Comparison of ENCODE assay signal across 13 cellular contexts in the genomic region with DNA sequence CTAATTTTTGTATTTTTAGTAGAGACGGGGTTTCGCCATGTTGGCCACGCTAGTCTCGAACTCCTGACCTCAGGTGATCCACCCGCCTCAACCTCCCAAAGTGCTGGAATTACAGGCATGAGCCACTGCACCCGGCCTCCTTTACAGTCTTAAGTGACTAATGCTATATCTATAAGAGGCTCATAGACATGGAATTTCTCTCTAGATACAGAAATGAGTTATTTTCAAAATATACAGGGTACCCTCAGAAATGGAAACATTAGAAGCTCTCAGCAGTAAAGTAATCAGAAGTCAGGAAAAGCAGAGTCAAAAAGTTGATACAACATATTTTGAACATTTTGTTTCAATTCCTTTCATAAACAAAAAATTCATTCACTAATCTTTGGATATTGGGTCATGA. TPM values are rescaled to one million over a fixed set of nuclear protein-coding genes. Genes with fewer than 3 reads are reported as not detected.
A peak's percentile ranks its signal among the peaks of the same experiment; 100 is the strongest.
DNase-seq lines count a peak whose midpoint lies in the region; ATAC-seq and TF ChIP-seq lines count a peak whose summit lies in the region.
"Not testable (repeated sequence)": the region's sequence is repeated elsewhere in the genome, so short reads cannot be mapped to it uniquely, and the experiment has no call there.
"Had no signal": no experiment of that assay in that cellular context is flagged by ENCODE, and none has a peak within 500 bp of the region (broad histone marks: within the 10 kb centered on the region; RNA-seq: fewer than 3 reads in every experiment).

No MANE protein-coding gene starts in this region.

- H4K91ac ChIP-seq in trophoblast cell (ENCODE audit: low read depth, low read length): not testable (repeated sequence)

- not testable (repeated sequence) for H3K36me3 Mint-ChIP-seq in chondrocyte (ENCODE audit: low read depth)

- H3K9ac ChIP-seq in HCT116 (ENCODE audit: low read length); trophoblast cell (ENCODE audit: low read length): not testable (repeated sequence)

- not testable (repeated sequence) for H2AK5ac ChIP-seq in trophoblast cell (ENCODE audit: low read length)

- not testable (repeated sequence) for H3K9me3 Mint-ChIP-seq in chondrocyte (ENCODE audit: low read depth)

- not testable (repeated sequence) for H2BK5ac ChIP-seq in trophoblast cell (ENCODE audit: low read depth, low read length, poor library complexity)

- H3K4me2 ChIP-seq in HCT116 (ENCODE audit: low read length); trophoblast cell (ENCODE audit: low read length): not testable (repeated sequence)

- H3K79me1 ChIP-seq in trophoblast cell (ENCODE audit: low read length): not testable (repeated sequence)

- H3K9me2 ChIP-seq in HCT116 (ENCODE audit: insufficient read depth): not testable (repeated sequence)

- not testable (repeated sequence) for TF ChIP-seq RAD21 in HCT116 (IDR thresholded peaks at IDR 0.05; ENCODE audit: low read depth)

- peak overlapping the region; percentile 64 for H3K27ac Mint-ChIP-seq in chondrocyte (ENCODE audit: unreplicated experiment)

- not testable (repeated sequence) for H3K9me3 ChIP-seq in HCT116 (ENCODE audit: control insufficient read depth in 1 of 2, insufficient read depth in 1 of 2, low read depth in 1 of 2, low read length in 2 of 2); RWPE2 (ENCODE audit: severe bottlenecking); trophoblast cell (ENCODE audit: insufficient read depth, low read depth, low read length)

- peak overlapping the region; percentile 44 for H2AFZ ChIP-seq in HCT116 (ENCODE audit: low read depth, low read length, poor library complexity, severe bottlenecking)
- H2AFZ ChIP-seq in trophoblast cell (ENCODE audit: insufficient read depth, low read length, poor library complexity): not testable (repeated sequence)

- not testable (repeated sequence) for BruUV-seq in HCT116 (replicated peaks; lab: Mats Ljungman, UMichigan)

- CTCF ChIA-PET in HCT116 (lab: Charles Lee): not testable (repeated sequence)

- not testable (repeated sequence) for H4K12ac ChIP-seq in trophoblast cell (ENCODE audit: low read depth, low read length)

- H3K4me3 Mint-ChIP-seq in chondrocyte (ENCODE audit: unreplicated experiment): not testable (repeated sequence)

- not testable (repeated sequence) for H3K27me3 ChIP-seq in HCT116 (ENCODE audit: insufficient read depth, low read length); RWPE2 (ENCODE audit: insufficient read depth, poor library complexity, severe bottlenecking); trophoblast cell (ENCODE audit: insufficient read depth, low read length)

- no CpG with 5 or more reads among the region's 6 CpGs for WGBS in trophoblast cell (ENCODE audit: extremely low coverage, insufficient coverage, insufficient read length)

- not testable (repeated sequence) for H3K4me1 ChIP-seq in HCT116 (ENCODE audit: control insufficient read depth in 1 of 2, insufficient read depth in 2 of 2, low read length in 2 of 2); trophoblast cell (ENCODE audit: control insufficient read depth in 1 of 2, insufficient read depth in 2 of 2, low read length in 2 of 2)
- peaks cover 19% of the 10 kb centered on the region for H3K4me1 ChIP-seq in RWPE2 (ENCODE audit: insufficient read depth, poor library complexity, severe bottlenecking)

- intact Hi-C loops in HCT116 (cut with micrococcal nuclease): not testable (repeated sequence)

- not testable (repeated sequence) for TF ChIP-seq CTCF in HCT116 (IDR thresholded peaks at IDR 0.05 in 2 of 3, conservative IDR thresholded peaks at IDR 0.05 in 1 of 3; ENCODE audit: borderline replicate concordance in 1 of 3, insufficient read depth in 1 of 3, low read depth in 2 of 3, low read length in 2 of 3); RWPE2 (IDR thresholded peaks at IDR 0.05; ENCODE audit: poor library complexity, severe bottlenecking); chondrocyte (IDR thresholded peaks at IDR 0.05)

- TF ChIP-seq POLR2A in HCT116 (IDR thresholded peaks at IDR 0.05; ENCODE audit: borderline replicate concordance, extremely low read depth, insufficient read depth, insufficient read length): not testable (repeated sequence)

- not testable (repeated sequence) for H2BK120ac ChIP-seq in trophoblast cell (ENCODE audit: insufficient read depth, low read length, poor library complexity)

- not testable (repeated sequence) for H3K27ac ChIP-seq in HCT116 (ENCODE audit: low read depth, low read length); RWPE2 (ENCODE audit: poor library complexity, severe bottlenecking); trophoblast cell (ENCODE audit: low read depth, low read length)

- H3K23ac ChIP-seq in trophoblast cell (ENCODE audit: low read length): not testable (repeated sequence)

- POLR2A ChIA-PET in HCT116 (lab: Charles Lee): not testable (repeated sequence)

- not testable (repeated sequence) for H4K20me1 ChIP-seq in HCT116 (ENCODE audit: insufficient read depth)

- H3K4me1 Mint-ChIP-seq in chondrocyte (ENCODE audit: low read depth): peaks cover 15% of the 10 kb centered on the region

- RAD21 ChIA-PET in HCT116 (lab: Charles Lee; ENCODE audit: low non-redundant PET in 1 of 2, low total read pairs in 2 of 2, uncharacterized antibody in 2 of 2, unreplicated experiment in 2 of 2): not testable (repeated sequence)

- H3K18ac ChIP-seq in trophoblast cell (ENCODE audit: low read length): not testable (repeated sequence)

- H3K79me2 ChIP-seq in HCT116 (ENCODE audit: insufficient read depth, low read length); trophoblast cell (ENCODE audit: control insufficient read depth, insufficient read depth, low read length, poor library complexity): not testable (repeated sequence)

- H3K4me3 ChIP-seq in HCT116 (replicated peaks in 1 of 2; ENCODE audit: low read depth in 1 of 2, low read length in 2 of 2); RWPE2 (ENCODE audit: severe bottlenecking); trophoblast cell (ENCODE audit: low read depth, low read length): not testable (repeated sequence)

- not testable (repeated sequence) for H4K8ac ChIP-seq in trophoblast cell (ENCODE audit: low read depth, low read length)

- not testable (repeated sequence) for H3K36me3 ChIP-seq in HCT116 (ENCODE audit: control insufficient read depth in 1 of 2, insufficient read depth in 2 of 2, low read length in 2 of 2); RWPE2 (ENCODE audit: low read depth); trophoblast cell (ENCODE audit: control insufficient read depth in 1 of 2, insufficient read depth in 2 of 2, low read length in 2 of 2)

- DNase-seq in ELR (ENCODE audit: low read depth) (peak; percentile 64), amniotic stem cell (lab: John Stamatoyannopoulos, UW) (peak; percentile 23), iris pigment epithelial cell (ENCODE audit: low read depth) (peak; percentile 79), trophoblast cell (peak; percentile 56 to 80)
- not testable (repeated sequence) for DNase-seq in HCT116 (ENCODE audit: low read depth, low spot score); RWPE2 (ENCODE audit: low spot score); chondrocyte (ENCODE audit: low spot score)

- not testable (repeated sequence) for H3K4ac ChIP-seq in trophoblast cell (ENCODE audit: low read depth, low read length)

- H3K14ac ChIP-seq in trophoblast cell (ENCODE audit: low read length): not testable (repeated sequence)

- not testable (repeated sequence) for H3K27me3 Mint-ChIP-seq in chondrocyte (ENCODE audit: low read depth)

- ATAC-seq in HCT116: not testable (repeated sequence)
- 0 out of 3 replicates have a peak, but pooled peaks have one; percentile 29 for ATAC-seq in RWPE2 (ENCODE audit: low read depth)

- not testable (repeated sequence) for H2BK12ac ChIP-seq in trophoblast cell (ENCODE audit: low read length)

RNA-seq across cellular contexts. Expression of gene SLC16A12, which starts 5.7 kb away (rescaled TPM):
- total RNA-seq in HCT116 (2021; ENCODE audit: unreplicated experiment) (not detected), chondrocyte (2.6 to 5.2 TPM (median 2.8 TPM) in 3 replicates)
- polyA plus RNA-seq in HCT116 (2012): not detected in 2 replicates
- 0.07 and 0.11 TPM in 2 replicates for polyA plus RNA-seq in trophoblast cell (2013)
- total RNA-seq: Caco-2; CD4-positive, alpha-beta T cell; G401; GM12878; HFFc6 had no signal
- polyA plus RNA-seq: GM12878, IgD-negative memory B cell had no signal
